Comparison of ENCODE assay signal across 9 cellular contexts in the genomic region with DNA sequence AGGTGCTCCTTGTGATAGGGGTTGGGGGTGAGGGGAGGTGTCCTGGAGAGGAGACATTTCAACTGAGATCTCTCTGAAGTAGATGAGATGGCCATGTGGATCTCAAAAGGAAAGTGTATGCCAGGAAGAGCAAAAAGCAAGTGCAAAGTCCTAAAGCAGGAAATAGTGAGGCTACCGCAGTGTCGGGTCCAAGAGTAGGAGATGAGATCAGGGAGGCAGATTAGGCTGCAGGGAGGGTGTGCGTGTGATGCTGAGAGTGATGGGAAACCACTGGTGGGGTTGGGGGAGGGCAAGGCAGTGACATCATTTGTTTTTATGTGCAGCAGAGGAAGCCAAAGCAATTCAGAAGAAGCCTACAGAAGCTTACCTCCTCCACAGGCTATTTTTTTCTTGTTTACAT. TPM values are rescaled to one million over a fixed set of nuclear protein-coding genes. Genes with fewer than 3 reads are reported as not detected.
DNase-seq lines count a peak whose midpoint lies in the region; ATAC-seq, FAIRE-seq and TF ChIP-seq lines count a peak whose summit lies in the region.
"Had no signal": no experiment of that assay in that cellular context is flagged by ENCODE, and none has a peak within 500 bp of the region (broad histone marks: within the 10 kb centered on the region; RNA-seq: fewer than 3 reads in every experiment).

No MANE protein-coding gene starts in this region.

- H3K4me1 Mint-ChIP-seq in activated naive CD8-positive, alpha-beta T cell treated with anti-CD3 and anti-CD28 coated beads for 36 hours = peaks cover 40% of the 10 kb centered on the region
- peaks cover 43% of the 10 kb centered on the region for H3K4me1 Mint-ChIP-seq in nephron progenitor cell

- DNase-seq in RCC 7860 (ENCODE audit: low spot score) = peak; percentile 90
- DNase-seq in activated naive CD8-positive, alpha-beta T cell treated with anti-CD3 and anti-CD28 coated beads for 36 hours = peak; percentile 57
- DNase-seq in nephron progenitor cell = no peak
- DNase-seq in G401 (ENCODE audit: low spot score) = no peak
- no peak for DNase-seq in retina
- DNase-seq in HepG2 (ENCODE audit: low spot score) = no peak
- DNase-seq: naive B cell had no signal

- H3K4me1 ChIP-seq in HepG2 (ENCODE audit: insufficient read depth, low read length) = peaks cover 22% of the 10 kb centered on the region

- no peak overlapping the region for H3K9ac ChIP-seq in HepG2 (ENCODE audit: insufficient read depth, low read depth, low read length)

- WGBS in HepG2 (ENCODE audit: low lambda C conversion rate) = 1% methylated on average over 3 of the region's 3 CpGs

- H2AFZ ChIP-seq in HepG2 (ENCODE audit: low read length) = no peak overlapping the region

- H3K79me2 ChIP-seq in HepG2 (ENCODE audit: insufficient read depth, low read length) = no peaks in the 10 kb centered on the region

- no peaks in the 10 kb centered on the region; a peak in 1 of 5 replicates for H3K27me3 ChIP-seq in HepG2 (ENCODE audit: control insufficient read depth in 1 of 2, insufficient read depth in 2 of 2, low read length in 2 of 2)

- TF ChIP-seq CTCF in nephron progenitor cell (IDR thresholded peaks at IDR 0.05) (no peak), HepG2 (CRISPR knock-in tag; IDR thresholded peaks at IDR 0.05) (no peak)

- BruUV-seq in HepG2 (replicated peaks; lab: Mats Ljungman, UMichigan) = no TSS peak

- peak; percentile 29 for ATAC-seq in GM18870 (IDR thresholded peaks at IDR 0.05; ENCODE audit: unreplicated experiment)
- no peak for ATAC-seq in HepG2
- no peak for ATAC-seq in HG03354 (IDR thresholded peaks at IDR 0.05; ENCODE audit: poor library complexity, severe bottlenecking, unreplicated experiment)

- no peaks in the 10 kb centered on the region for H4K20me1 ChIP-seq in HepG2 (ENCODE audit: insufficient read depth, low read length)

- TF ChIP-seq RAD21 in HepG2 (CRISPR knock-in tag; IDR thresholded peaks at IDR 0.05) = no peak

- no peaks in the 10 kb centered on the region for H3K9me3 Mint-ChIP-seq in activated naive CD8-positive, alpha-beta T cell treated with anti-CD3 and anti-CD28 coated beads for 36 hours
- H3K9me3 Mint-ChIP-seq in nephron progenitor cell = no peaks in the 10 kb centered on the region

- H3K27ac Mint-ChIP-seq in activated naive CD8-positive, alpha-beta T cell treated with anti-CD3 and anti-CD28 coated beads for 36 hours = peak overlapping the region; percentile 93
- H3K27ac Mint-ChIP-seq in nephron progenitor cell = no peak overlapping the region
- H3K27ac Mint-ChIP-seq: naive B cell had no signal

- CTCF ChIA-PET in HepG2 (lab: Yijun Ruan, JAX; ENCODE audit: low intra/inter-chr PET ratio, low total read pairs) = no interaction called here

- no peaks in the 10 kb centered on the region for H3K36me3 Mint-ChIP-seq in activated naive CD8-positive, alpha-beta T cell treated with anti-CD3 and anti-CD28 coated beads for 36 hours
- no peaks in the 10 kb centered on the region for H3K36me3 Mint-ChIP-seq in nephron progenitor cell (ENCODE audit: low read depth)

- H3K9me3 ChIP-seq in HepG2 (ENCODE audit: low read length) = no peaks in the 10 kb centered on the region

- TF ChIP-seq EP300 in HepG2 (IDR thresholded peaks at IDR 0.05; ENCODE audit: low read depth in 2 of 2, low read length in 2 of 2) = no peak
- no peak for TF ChIP-seq EP300 in HepG2 (CRISPR knock-in tag; IDR thresholded peaks at IDR 0.05; ENCODE audit: borderline replicate concordance)

- POLR2A ChIA-PET in HepG2 (lab: Yijun Ruan, JAX) = no interaction called here

- no peaks in the 10 kb centered on the region for H3K27me3 Mint-ChIP-seq in activated naive CD8-positive, alpha-beta T cell treated with anti-CD3 and anti-CD28 coated beads for 36 hours
- H3K27me3 Mint-ChIP-seq in nephron progenitor cell (ENCODE audit: low read depth, poor library complexity) = peaks cover 9% of the 10 kb centered on the region

- FAIRE-seq in RCC 7860 (lab: Jason Lieb, UNC) = peak; percentile 78
- FAIRE-seq in HepG2 (lab: Jason Lieb, UNC) = no peak

- in situ Hi-C loops in G401 (cut with HindIII; ENCODE audit: low sequenced_read_pairs) = no loop called here
- in situ Hi-C loops in HepG2 (cut with HindIII; ENCODE audit: extremely low pct_ligation_motif_present, low pct_unique_long_range_greater_than_20kb) = no loop called here

- no peak overlapping the region for H3K4me2 ChIP-seq in HepG2 (ENCODE audit: low read depth, low read length)

- no peak overlapping the region for H3K4me3 ChIP-seq in HepG2 (replicated peaks in 1 of 3; ENCODE audit: insufficient read depth in 1 of 3, low read depth in 2 of 3, low read length in 3 of 3)

- no peaks in the 10 kb centered on the region for H3K36me3 ChIP-seq in HepG2 (replicated peaks in 1 of 2; ENCODE audit: control insufficient read depth in 1 of 2, insufficient read depth in 2 of 2, low read length in 2 of 2)

- no peak overlapping the region for H3K27ac ChIP-seq in HepG2 (ENCODE audit: extremely low read length, insufficient read depth, low read length)

- peak overlapping the region; percentile 4 for H3K4me3 Mint-ChIP-seq in activated naive CD8-positive, alpha-beta T cell treated with anti-CD3 and anti-CD28 coated beads for 36 hours
- peak overlapping the region; percentile 6 for H3K4me3 Mint-ChIP-seq in nephron progenitor cell

- intact Hi-C loops in HepG2 (cut with micrococcal nuclease; ENCODE audit: unreplicated experiment) = no loop called here

- no peak for TF ChIP-seq POLR2A in HepG2 (IDR thresholded peaks at IDR 0.05; ENCODE audit: insufficient read depth in 1 of 2, low read depth in 2 of 2, low read length in 2 of 2)

TF ChIP-seq in HepG2, 621 proteins besides CTCF, POLR2A, EP300 and RAD21 (continues in another document):
- TF ChIP-seq ZNF883 (CRISPR knock-in tag; IDR thresholded peaks at IDR 0.05; ENCODE audit: not compliant biosample characterization) (no peak), HDAC2 (CRISPR knock-in tag; IDR thresholded peaks at IDR 0.05) (no peak), NR2F1 (CRISPR knock-in tag; IDR thresholded peaks at IDR 0.05) (no peak), KLF11 (CRISPR knock-in tag; IDR thresholded peaks at IDR 0.05) (no peak), ZFP36 (IDR thresholded peaks at IDR 0.05; ENCODE audit: borderline replicate concordance, low read depth, low read length, partially characterized antibody) (no peak), ZKSCAN5 (CRISPR knock-in tag; IDR thresholded peaks at IDR 0.05) (no peak), ZFP62 (CRISPR knock-in tag; IDR thresholded peaks at IDR 0.05) (no peak), SMC3 (IDR thresholded peaks at IDR 0.05; ENCODE audit: low read length) (no peak)
- TF ChIP-seq, protein P1, sequence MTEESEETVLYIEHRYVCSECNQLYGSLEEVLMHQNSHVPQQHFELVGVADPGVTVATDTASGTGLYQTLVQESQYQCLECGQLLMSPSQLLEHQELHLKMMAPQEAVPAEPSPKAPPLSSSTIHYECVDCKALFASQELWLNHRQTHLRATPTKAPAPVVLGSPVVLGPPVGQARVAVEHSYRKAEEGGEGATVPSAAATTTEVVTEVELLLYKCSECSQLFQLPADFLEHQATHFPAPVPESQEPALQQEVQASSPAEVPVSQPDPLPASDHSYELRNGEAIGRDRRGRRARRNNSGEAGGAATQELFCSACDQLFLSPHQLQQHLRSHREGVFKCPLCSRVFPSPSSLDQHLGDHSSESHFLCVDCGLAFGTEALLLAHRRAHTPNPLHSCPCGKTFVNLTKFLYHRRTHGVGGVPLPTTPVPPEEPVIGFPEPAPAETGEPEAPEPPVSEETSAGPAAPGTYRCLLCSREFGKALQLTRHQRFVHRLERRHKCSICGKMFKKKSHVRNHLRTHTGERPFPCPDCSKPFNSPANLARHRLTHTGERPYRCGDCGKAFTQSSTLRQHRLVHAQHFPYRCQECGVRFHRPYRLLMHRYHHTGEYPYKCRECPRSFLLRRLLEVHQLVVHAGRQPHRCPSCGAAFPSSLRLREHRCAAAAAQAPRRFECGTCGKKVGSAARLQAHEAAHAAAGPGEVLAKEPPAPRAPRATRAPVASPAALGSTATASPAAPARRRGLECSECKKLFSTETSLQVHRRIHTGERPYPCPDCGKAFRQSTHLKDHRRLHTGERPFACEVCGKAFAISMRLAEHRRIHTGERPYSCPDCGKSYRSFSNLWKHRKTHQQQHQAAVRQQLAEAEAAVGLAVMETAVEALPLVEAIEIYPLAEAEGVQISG (CRISPR knock-in tag; IDR thresholded peaks at IDR 0.05) = no peak

RNA-seq across cellular contexts. Expression of a gene that starts 28.5 kb away (rescaled TPM):
- not detected for total RNA-seq in activated naive CD8-positive, alpha-beta T cell treated with anti-CD3 and anti-CD28 coated beads for 36 hours
- total RNA-seq in G401 (2014; rRNA removed; shearing (Covaris generic)) = 10.5 and 10.8 TPM in 2 replicates
- not detected in 2 replicates for total RNA-seq in HepG2 (2016; rRNA removed; fragmentation: Illumina TruSeq; extraction: Trizol)
- not detected in 2 replicates for total RNA-seq in HepG2 (2016; cell fraction: cytosol; rRNA removed; fragmentation: Illumina TruSeq; extraction: Trizol; ENCODE audit: low read depth)
- total RNA-seq in HepG2 (2016; cell fraction: insoluble cytoplasmic fraction; rRNA removed; fragmentation: Illumina TruSeq; extraction: Trizol) = not detected in 2 replicates
- not detected in 2 replicates for total RNA-seq in HepG2 (2016; cell fraction: membrane; rRNA removed; fragmentation: Illumina TruSeq; extraction: Trizol)
- total RNA-seq in HepG2 (2016; cell fraction: nucleus; rRNA removed; fragmentation: Illumina TruSeq; extraction: Trizol) = not detected in 2 replicates
- 0.01 TPM in 1 of 2 replicates, not detected in the other for polyA plus RNA-seq in HepG2 (2011; rRNA removed)
- polyA plus RNA-seq in HepG2 (2011; cell fraction: cytosol; rRNA removed) = not detected in 2 replicates
- not detected in 2 replicates for polyA plus RNA-seq in HepG2 (2011; cell fraction: nucleus; rRNA removed)
- 0.11 TPM in 1 of 2 replicates, not detected in the other for polyA plus RNA-seq in HepG2 (2012)
- not detected in 2 replicates for polyA plus RNA-seq in HepG2 (2016; cell fraction: cytosol; fragmentation: Illumina TruSeq; extraction: Trizol; ENCODE audit: low read depth)
- not detected in 2 replicates for polyA plus RNA-seq in HepG2 (2016; cell fraction: insoluble cytoplasmic fraction; fragmentation: Illumina TruSeq; extraction: Trizol; ENCODE audit: low read depth)
- not detected in 2 replicates for polyA plus RNA-seq in HepG2 (2016; cell fraction: membrane; fragmentation: Illumina TruSeq; extraction: Trizol; ENCODE audit: low read depth)
- not detected in 2 replicates for polyA plus RNA-seq in HepG2 (2016; cell fraction: nucleus; fragmentation: Illumina TruSeq; extraction: Trizol; ENCODE audit: insufficient read depth, low read depth)
- 0.02 and 1.6 TPM in 2 replicates for polyA minus RNA-seq in HepG2 (2011; rRNA and poly(A)+ RNA removed; ENCODE audit: low replicate concordance)
- polyA minus RNA-seq in HepG2 (2011; cell fraction: cytosol; rRNA and poly(A)+ RNA removed) = not detected in 2 replicates
- polyA minus RNA-seq in HepG2 (2011; cell fraction: nucleus; rRNA and poly(A)+ RNA removed) = 0.25 TPM in 1 of 2 replicates, not detected in the other

Comparison
In these comparisons a context has a peak if more than half of its experiments do, and no peak if none do; other contexts are left out.
1. DNase-seq: peak in RCC 7860 (single experiment) and activated naive CD8-positive, alpha-beta T cell treated with anti-CD3 and anti-CD28 coated beads for 36 hours (single experiment); none in nephron progenitor cell (single experiment), G401 (single experiment), retina (single experiment) and HepG2 (single experiment).
2. RNA of a gene that starts 28.5 kb away (total RNA-seq): 10.5 to 10.8 TPM in G401; not detected in activated naive CD8-positive, alpha-beta T cell treated with anti-CD3 and anti-CD28 coated beads for 36 hours and not detected in HepG2; every median in the first group is over 10 times any median in the second.